ENCODE assay signal across 8 cellular contexts in the genomic region with DNA sequence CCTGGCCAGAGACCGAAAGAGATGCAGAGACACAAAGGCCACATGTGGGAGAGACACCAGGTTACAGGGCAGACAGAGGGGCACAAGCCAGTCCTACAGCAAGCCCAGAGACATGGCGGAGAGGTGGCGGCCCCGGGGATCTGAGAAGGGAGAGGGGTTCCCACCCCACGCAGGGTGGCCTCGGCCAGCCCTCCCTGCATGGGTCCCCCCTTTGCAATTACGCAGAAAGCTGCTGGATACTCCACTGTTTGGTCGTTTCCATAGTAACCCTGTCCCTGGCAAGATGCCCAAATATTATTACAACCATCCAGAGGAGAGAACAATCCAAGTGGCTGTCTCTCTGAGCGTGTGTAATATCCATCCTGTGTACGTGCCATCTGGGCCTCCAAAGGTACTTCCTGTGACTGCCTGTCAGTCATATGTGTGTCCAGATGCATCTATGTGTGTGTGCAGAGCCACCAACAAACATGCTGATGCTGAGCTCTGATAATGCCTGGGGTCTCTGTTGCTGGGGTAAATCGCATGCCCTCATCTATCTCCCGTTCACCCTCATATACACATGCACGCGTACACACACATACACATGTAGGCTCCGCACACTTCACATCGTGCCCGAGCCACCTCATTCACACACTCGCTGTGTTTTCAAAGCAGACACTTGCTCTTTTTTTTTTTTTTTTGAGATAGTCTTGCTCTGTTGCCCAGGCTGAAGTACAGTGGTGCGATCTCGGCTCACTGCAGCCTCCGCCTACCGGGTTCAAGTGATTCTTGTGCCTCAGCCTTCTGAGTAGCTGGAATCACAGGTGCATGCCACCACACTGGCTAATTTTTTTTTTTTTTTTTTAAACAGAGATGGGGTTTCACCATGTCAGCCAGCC. TPM values are rescaled to one million over a fixed set of nuclear protein-coding genes. Genes with fewer than 3 reads are reported as not detected.
DNase-seq lines count a peak whose midpoint lies in the region; ATAC-seq and TF ChIP-seq lines count a peak whose summit lies in the region.

No MANE protein-coding gene starts in this region.

- CTCF ChIA-PET in activated CD8-positive, alpha-beta T cell treated with anti-CD3 and anti-CD28 coated beads for 36 hours (lab: Charles Lee): interaction anchor here (1.0 to 5.3 kb wide), 2 partner anchors 7 to 12 kb away, joined by 4 to 42 read pairs; no protein-coding TSS in a partner anchor

- ATAC-seq in Right ventricle myocardium inferior (peak; percentile 68), heart right ventricle (peak; percentile 36 to 75 (median 60)), HG03442 (IDR thresholded peaks at IDR 0.05; ENCODE audit: unreplicated experiment) (no peak)
- peak; percentile 73 for ATAC-seq in activated CD8-positive, alpha-beta T cell treated with anti-CD3 and anti-CD28 coated beads for 36 hours

- H3K27me3 Mint-ChIP-seq in activated CD8-positive, alpha-beta T cell treated with anti-CD3 and anti-CD28 coated beads for 36 hours: peaks cover 22% of the 10 kb centered on the region

- H3K27me3 ChIP-seq in heart right ventricle: peaks cover 0 to 19% (median 0%) of the 10 kb centered on the region in 7 donors

- H3K36me3 Mint-ChIP-seq in activated CD8-positive, alpha-beta T cell treated with anti-CD3 and anti-CD28 coated beads for 36 hours (ENCODE audit: low read depth): no peaks in the 10 kb centered on the region

- H3K27ac ChIP-seq in heart right ventricle: peak overlapping the region; percentile 9 to 88 (median 78)

- 32 to 43% methylated on average over 22 of the region's 22 CpGs for WGBS in heart right ventricle, 2 donors

- no peaks in the 10 kb centered on the region for H3K9me3 ChIP-seq in heart right ventricle

- no peak for DNase-seq in Right ventricle myocardium inferior (ENCODE audit: missing footprints)
- DNase-seq in cardiac septum (ENCODE audit: low spot score): no peak
- peak; percentile 35 for DNase-seq in activated CD8-positive, alpha-beta T cell treated with anti-CD3 and anti-CD28 coated beads for 36 hours
- DNase-seq in heart right ventricle: peak in 1 of 2 donors; percentile 89
- peak; percentile 76 for DNase-seq in stromal cell of bone marrow (ENCODE audit: low read depth)
- DNase-seq in NCI-H128 (lab: John Stamatoyannopoulos, UW; ENCODE audit: unreplicated experiment): no peak
- DNase-seq in stimulated activated CD4-positive, alpha-beta T cell treated with anti-CD3 and anti-CD28 coated beads, Interleukin-2, amount 100 ng/mL, for 24 hours: no peak

- peaks cover 12 to 69% (median 53%) of the 10 kb centered on the region in 9 donors for H3K4me1 ChIP-seq in heart right ventricle

- POLR2A ChIA-PET in activated CD8-positive, alpha-beta T cell treated with anti-CD3 and anti-CD28 coated beads for 36 hours (lab: Charles Lee): interaction anchor here (0.7 to 2.3 kb wide), 6 partner anchors 10 to 38 kb away, joined by 3 to 9 read pairs (median 4); a partner anchor contains a TSS

- peaks cover 0 to 25% (median 15%) of the 10 kb centered on the region in 9 donors for H3K36me3 ChIP-seq in heart right ventricle

- H3K4me1 Mint-ChIP-seq in activated CD8-positive, alpha-beta T cell treated with anti-CD3 and anti-CD28 coated beads for 36 hours (ENCODE audit: low read depth): peaks cover 13% of the 10 kb centered on the region

- H3K4me3 Mint-ChIP-seq in activated CD8-positive, alpha-beta T cell treated with anti-CD3 and anti-CD28 coated beads for 36 hours: no peak overlapping the region

- H3K27ac Mint-ChIP-seq in activated CD8-positive, alpha-beta T cell treated with anti-CD3 and anti-CD28 coated beads for 36 hours: no peak overlapping the region

- peak overlapping the region in 3 of 10 donors; percentile 1 to 16 (median 12) for H3K4me3 ChIP-seq in heart right ventricle

- no peak for TF ChIP-seq CTCF in activated CD8-positive, alpha-beta T cell treated with anti-CD3 and anti-CD28 coated beads for 36 hours (IDR thresholded peaks at IDR 0.05)
- no peak for TF ChIP-seq CTCF in heart right ventricle (IDR thresholded peaks at IDR 0.05)

- intact Hi-C loops in Right ventricle myocardium inferior (cut with DNase I): loop anchor here (5.0 to 10.0 kb wide), 2 partner anchors 185 to 412 kb away; a partner anchor contains a TSS
- intact Hi-C loops in cardiac septum (cut with DNase I): no loop called here
- intact Hi-C loops in activated CD8-positive, alpha-beta T cell treated with anti-CD3 and anti-CD28 coated beads for 36 hours (cut with micrococcal nuclease): no loop called here
- intact Hi-C loops in heart right ventricle (cut with DNase I): loop anchor here in 1 of 10 donors (5.0 kb wide), 1 partner anchor 35 kb away; a partner anchor contains a TSS

- no peaks in the 10 kb centered on the region for H3K9me3 Mint-ChIP-seq in activated CD8-positive, alpha-beta T cell treated with anti-CD3 and anti-CD28 coated beads for 36 hours

RNA-seq across cellular contexts. Expression of a gene that starts 5.5 kb away (rescaled TPM):
- 24.4 TPM for total RNA-seq in Right ventricle myocardium inferior
- 29.3 TPM for total RNA-seq in cardiac septum
- total RNA-seq in activated CD8-positive, alpha-beta T cell treated with anti-CD3 and anti-CD28 coated beads for 36 hours: 1 to 10 TPM in 1 of 2 experiments, under 1 TPM in 1; 0.50 to 1.2 TPM
- total RNA-seq in heart right ventricle: 10 to 100 TPM; 15.8 to 30.0 (median 22.8) TPM
- 10 to 100 TPM; 23.8 to 51.6 TPM for polyA plus RNA-seq in heart right ventricle

RNA-seq across cellular contexts. Expression of a gene that starts 9.9 kb away (rescaled TPM):
- total RNA-seq in Right ventricle myocardium inferior (175 TPM), cardiac septum (141 TPM), heart right ventricle (100 to 1,000 TPM; 148 to 220 (median 162) TPM)
- total RNA-seq in activated CD8-positive, alpha-beta T cell treated with anti-CD3 and anti-CD28 coated beads for 36 hours: 100 to 1,000 TPM; 275 to 279 TPM
- polyA plus RNA-seq in heart right ventricle: 100 to 1,000 TPM; 359 to 379 TPM

RNA-seq across cellular contexts. Expression of a gene that starts 12.5 kb away (rescaled TPM):
- 84.7 TPM for total RNA-seq in Right ventricle myocardium inferior
- 67.1 TPM for total RNA-seq in cardiac septum
- total RNA-seq in activated CD8-positive, alpha-beta T cell treated with anti-CD3 and anti-CD28 coated beads for 36 hours: 10 to 100 TPM; 43.2 to 44.2 TPM
- 10 to 100 TPM; 58.1 to 84.1 (median 69.4) TPM for total RNA-seq in heart right ventricle
- 10 to 100 TPM; 50.5 to 83.6 TPM for polyA plus RNA-seq in heart right ventricle

RNA-seq across cellular contexts. Expression of a gene that starts 37.6 kb away (rescaled TPM):
- total RNA-seq in Right ventricle myocardium inferior (71.1 TPM), cardiac septum (92.2 TPM), heart right ventricle (100 to 1,000 TPM in 1 of 10 donors, 10 to 100 TPM in 9; 56.3 to 100 (median 67.5) TPM)
- 100 to 1,000 TPM; 145 to 148 TPM for total RNA-seq in activated CD8-positive, alpha-beta T cell treated with anti-CD3 and anti-CD28 coated beads for 36 hours
- 100 to 1,000 TPM in 1 of 2 donors, 10 to 100 TPM in 1; 17.3 to 104 TPM for polyA plus RNA-seq in heart right ventricle

RNA-seq across cellular contexts. Expression of a gene that starts 56.7 kb away (rescaled TPM):
- total RNA-seq in Right ventricle myocardium inferior: 49.7 TPM
- total RNA-seq in cardiac septum: 48.4 TPM
- 10 to 100 TPM; 30.9 to 33.2 TPM for total RNA-seq in activated CD8-positive, alpha-beta T cell treated with anti-CD3 and anti-CD28 coated beads for 36 hours
- 10 to 100 TPM; 37.9 to 51.9 (median 47.5) TPM for total RNA-seq in heart right ventricle
- 10 to 100 TPM; 15.3 to 20.3 TPM for polyA plus RNA-seq in heart right ventricle

Comparison
In these comparisons a context has a peak if more than half of its experiments do, and no peak if none do; other contexts are left out.
1. DNase-seq: peak in activated CD8-positive, alpha-beta T cell treated with anti-CD3 and anti-CD28 coated beads for 36 hours (single experiment) and stromal cell of bone marrow (single experiment); none in Right ventricle myocardium inferior (single experiment), cardiac septum (single experiment), NCI-H128 (single experiment) and stimulated activated CD4-positive, alpha-beta T cell treated with anti-CD3 and anti-CD28 coated beads, Interleukin-2, amount 100 ng/mL, for 24 hours (0 of 2).
2. RNA of a gene that starts 5.5 kb away (total RNA-seq): 29.3 TPM in cardiac septum (single experiment), 24.4 TPM in Right ventricle myocardium inferior (single experiment) and 15.8 to 30.0 TPM in heart right ventricle; 0.50 to 1.2 TPM in activated CD8-positive, alpha-beta T cell treated with anti-CD3 and anti-CD28 coated beads for 36 hours; every median in the first group is over 4 times any median in the second.